In genomic region chrX:122219735-122220134, GRCh38 we compare ENCODE assay signal across 28 cellular contexts.
DNase-seq lines count a peak whose midpoint lies in the region; ATAC-seq, FAIRE-seq and TF ChIP-seq lines count a peak whose summit lies in the region.
"Had no signal": no experiment of that assay in that cellular context is flagged by ENCODE, and none has a peak within 500 bp of the region (broad histone marks: within the 10 kb centered on the region; RNA-seq: fewer than 3 reads in every experiment).

No MANE protein-coding gene starts in this region.

- H3K9me2 ChIP-seq in PC-3 (replicated peaks; ENCODE audit: low read length) = no peaks in the 10 kb centered on the region

- POLR2A ChIA-PET in PC-3 (lab: Charles Lee; ENCODE audit: unreplicated experiment) = no interaction called here

- H3K9me3 Mint-ChIP-seq in endodermal cell = peaks cover 7% of the 10 kb centered on the region
- H3K9me3 Mint-ChIP-seq: T-cell had no signal

- H3K4me3 ChIP-seq in HUES48 (ENCODE audit: low read depth, low read length) (no peak overlapping the region), RWPE2 (ENCODE audit: severe bottlenecking) (no peak overlapping the region), endodermal cell (ENCODE audit: low read length) (no peak overlapping the region), keratinocyte (ENCODE audit: control insufficient read depth in 2 of 3, extremely low read depth in 1 of 3, insufficient read depth in 2 of 3, low read depth in 1 of 3, low read length in 3 of 3) (no peak overlapping the region), lower lobe of right lung (no peak overlapping the region), PC-3 (ENCODE audit: low read length) (no peak overlapping the region)
- H3K4me3 ChIP-seq: A549; BLaER1 treated with 17β-estradiol and CSF1 and Interleukin-3, amounts not matched to agents 10 nM and 100 nM; GM12878; PC-9 had no signal

- peak overlapping the region; percentile 52 for H3K27ac Mint-ChIP-seq in endodermal cell
- H3K27ac Mint-ChIP-seq: CD4-positive, alpha-beta T cell; T-cell had no signal

- CTCF ChIA-PET in PC-3 (lab: Charles Lee) = no interaction called here

- H3K36me3 ChIP-seq in HUES48 (ENCODE audit: control insufficient read depth, insufficient read depth, low read length) (peaks cover 8% of the 10 kb centered on the region), RWPE2 (ENCODE audit: low read depth) (no peaks in the 10 kb centered on the region), endodermal cell (ENCODE audit: control insufficient read depth, insufficient read depth, low read length) (no peaks in the 10 kb centered on the region), keratinocyte (ENCODE audit: control insufficient read depth in 2 of 2, extremely low read depth in 1 of 2, insufficient read depth in 2 of 2, low read length in 2 of 2) (no peaks in the 10 kb centered on the region), lower lobe of right lung (no peaks in the 10 kb centered on the region), PC-3 (ENCODE audit: low read depth, low read length) (no peaks in the 10 kb centered on the region)
- H3K36me3 ChIP-seq: BLaER1 treated with 17β-estradiol and CSF1 and Interleukin-3, amounts not matched to agents 10 nM and 100 nM had no signal

- H3F3A ChIP-seq in PC-3 (ENCODE audit: low read length, unreplicated experiment) = no peaks in the 10 kb centered on the region

- 90% methylated on average over 2 of the region's 3 CpGs; no CpG with 5 or more reads in 1 of the 2 experiments for WGBS in endodermal cell (ENCODE audit: insufficient coverage in 1 of 2, insufficient read length in 1 of 2), 2 experiments

- no peaks in the 10 kb centered on the region for H3K27me3 Mint-ChIP-seq in endodermal cell (ENCODE audit: insufficient read depth)
- H3K27me3 Mint-ChIP-seq: CD4-positive, alpha-beta T cell had no signal

- H3K27me3 ChIP-seq in HUES48 (ENCODE audit: control insufficient read depth, insufficient read depth, low read length) (no peaks in the 10 kb centered on the region), RWPE2 (ENCODE audit: insufficient read depth, poor library complexity, severe bottlenecking) (no peaks in the 10 kb centered on the region), endodermal cell (ENCODE audit: control insufficient read depth, insufficient read depth, low read length, poor library complexity, severe bottlenecking) (no peaks in the 10 kb centered on the region), keratinocyte (ENCODE audit: control insufficient read depth, extremely low read depth, insufficient read depth, low read length) (no peaks in the 10 kb centered on the region), lower lobe of right lung (ENCODE audit: low read depth) (no peaks in the 10 kb centered on the region), PC-3 (ENCODE audit: low read length) (no peaks in the 10 kb centered on the region)

- DNase-seq in RWPE2 (ENCODE audit: low spot score) = no peak
- no peak for DNase-seq in endodermal cell
- no peak for DNase-seq in keratinocyte (ENCODE audit: low read depth, low spot score)
- DNase-seq in substantia nigra (lab: John Stamatoyannopoulos, UW) = no peak
- DNase-seq in lower lobe of right lung = no peak
- no peak for DNase-seq in PC-3
- DNase-seq: AML-193; CD4-positive, alpha-beta T cell; COR-L47; GDM1; IMR-90; KG1; MM.1S; NCI-H1417 treated with DMSO at 0.1 percent for 48 hours; NCI-H1694 treated with DMSO at 0.1 percent for 48 hours; NCI-H2081 treated with DMSO at 0.1 percent for 48 hours; NCI-H2171 treated with DMSO at 0.1 percent for 48 hours; NCI-H345; NCI-H510A treated with DMSO at 0.1 percent for 48 hours; NCI-H748 treated with DMSO at 0.1 percent for 48 hours; PC-9; SHP77; T-cell had no signal

- H3K4me1 ChIP-seq in HUES48 (ENCODE audit: control insufficient read depth, insufficient read depth, low read length) = peaks cover 29% of the 10 kb centered on the region
- peaks cover 21% of the 10 kb centered on the region for H3K4me1 ChIP-seq in RWPE2 (ENCODE audit: insufficient read depth, poor library complexity, severe bottlenecking)
- no peaks in the 10 kb centered on the region for H3K4me1 ChIP-seq in endodermal cell (ENCODE audit: control insufficient read depth, insufficient read depth, low read length)
- peaks cover 12% of the 10 kb centered on the region for H3K4me1 ChIP-seq in keratinocyte (ENCODE audit: control insufficient read depth, extremely low read depth, insufficient read depth, low read length)
- H3K4me1 ChIP-seq in lower lobe of right lung = no peaks in the 10 kb centered on the region
- no peaks in the 10 kb centered on the region for H3K4me1 ChIP-seq in PC-3 (ENCODE audit: insufficient read depth, low read length)
- H3K4me1 ChIP-seq: A549; BLaER1 treated with 17β-estradiol and CSF1 and Interleukin-3, amounts not matched to agents 10 nM and 100 nM had no signal

- H3K4me3 Mint-ChIP-seq in endodermal cell = peak overlapping the region; percentile 92
- H3K4me3 Mint-ChIP-seq: CD4-positive, alpha-beta T cell; T-cell had no signal

- ATAC-seq in RWPE2 (ENCODE audit: low read depth) (peak; percentile 89), GM21360 (IDR thresholded peaks at IDR 0.05; ENCODE audit: unreplicated experiment) (no peak), lower lobe of right lung (no peak), PC-3 (no peak)
- ATAC-seq: A549, GM12878, T-cell had no signal

- peak overlapping the region; percentile 32 for H3K4me2 ChIP-seq in keratinocyte (ENCODE audit: control insufficient read depth, extremely low read depth, insufficient read depth, low read depth, low read length)
- H3K4me2 ChIP-seq in PC-3 (ENCODE audit: low read length) = no peak overlapping the region
- H3K4me2 ChIP-seq: A549; BLaER1 treated with 17β-estradiol and CSF1 and Interleukin-3, amounts not matched to agents 10 nM and 100 nM; PC-9 had no signal

- H3K9me3 ChIP-seq in HUES48 (ENCODE audit: control insufficient read depth, insufficient read depth, low read length) = no peaks in the 10 kb centered on the region
- no peaks in the 10 kb centered on the region for H3K9me3 ChIP-seq in RWPE2 (ENCODE audit: severe bottlenecking)
- peaks cover 13% of the 10 kb centered on the region for H3K9me3 ChIP-seq in endodermal cell (ENCODE audit: control insufficient read depth, low read length)
- H3K9me3 ChIP-seq in keratinocyte (ENCODE audit: control insufficient read depth, low read depth, low read length) = no peaks in the 10 kb centered on the region
- no peaks in the 10 kb centered on the region for H3K9me3 ChIP-seq in lower lobe of right lung
- no peaks in the 10 kb centered on the region for H3K9me3 ChIP-seq in PC-3 (ENCODE audit: low read length)
- H3K9me3 ChIP-seq: A549 had no signal

- dilution Hi-C loops in keratinocyte (cut with MboI; ENCODE audit: extremely low pct_ligation_motif_present, low sequenced_read_pairs) = no loop called here

- intact Hi-C loops in lower lobe of right lung (cut with DNase I) (no loop called here), PC-3 (cut with micrococcal nuclease) (no loop called here)

- H3K79me2 ChIP-seq in keratinocyte (ENCODE audit: control insufficient read depth, insufficient read depth, low read length) (no peaks in the 10 kb centered on the region), PC-3 (ENCODE audit: low read length) (no peaks in the 10 kb centered on the region)

- H3K4me1 Mint-ChIP-seq in endodermal cell = peaks cover 35% of the 10 kb centered on the region
- H3K4me1 Mint-ChIP-seq: T-cell had no signal

- H3K9me1 ChIP-seq in keratinocyte (ENCODE audit: control insufficient read depth, extremely low read depth, insufficient read depth, low read length) = no peaks in the 10 kb centered on the region

- H2AFZ ChIP-seq in keratinocyte (ENCODE audit: control insufficient read depth, low read length) = no peak overlapping the region
- no peak overlapping the region for H2AFZ ChIP-seq in PC-3 (ENCODE audit: low read length)
- H2AFZ ChIP-seq: PC-9 had no signal

- H4K20me1 ChIP-seq in keratinocyte (ENCODE audit: control insufficient read depth, extremely low read depth, insufficient read depth, low read length) = no peaks in the 10 kb centered on the region
- H4K20me1 ChIP-seq in PC-3 (ENCODE audit: low read length) = no peaks in the 10 kb centered on the region
- H4K20me1 ChIP-seq: BLaER1 treated with 17β-estradiol and CSF1 and Interleukin-3, amounts not matched to agents 10 nM and 100 nM had no signal

- TF ChIP-seq CTCF in RWPE2 (IDR thresholded peaks at IDR 0.05; ENCODE audit: poor library complexity, severe bottlenecking) (no peak), endodermal cell (conservative IDR thresholded peaks at IDR 0.05) (no peak), keratinocyte (optimal IDR thresholded peaks at IDR 0.05 in 1 of 3, IDR thresholded peaks at IDR 0.05 in 1 of 3, conservative IDR thresholded peaks at IDR 0.05 in 1 of 3; ENCODE audit: extremely low read depth in 1 of 3, insufficient read depth in 2 of 3, low read length in 3 of 3) (no peak), lower lobe of right lung (IDR thresholded peaks at IDR 0.05) (no peak), PC-3 (conservative IDR thresholded peaks at IDR 0.05; ENCODE audit: low read depth, low read length) (no peak)

- no TSS peak for BruUV-seq in PC-3 (replicated peaks; lab: Mats Ljungman, UMichigan)

- H3K27ac ChIP-seq in HUES48 (ENCODE audit: low read depth, low read length) = peak overlapping the region; percentile 88
- peak overlapping the region; percentile 77 for H3K27ac ChIP-seq in RWPE2 (ENCODE audit: poor library complexity, severe bottlenecking)
- no peak overlapping the region for H3K27ac ChIP-seq in endodermal cell (ENCODE audit: low read depth, low read length)
- no peak overlapping the region for H3K27ac ChIP-seq in keratinocyte (ENCODE audit: control insufficient read depth, insufficient read depth, low read length)
- H3K27ac ChIP-seq in substantia nigra (ENCODE audit: low read depth, low read length, poor library complexity, severe bottlenecking) = no peak overlapping the region
- H3K27ac ChIP-seq in lower lobe of right lung = no peak overlapping the region
- H3K27ac ChIP-seq in PC-3 (ENCODE audit: low read length) = no peak overlapping the region
- H3K27ac ChIP-seq: A549; BLaER1 treated with 17β-estradiol and CSF1 and Interleukin-3, amounts not matched to agents 10 nM and 100 nM; PC-9 had no signal

- peaks cover 20% of the 10 kb centered on the region for H3K36me3 Mint-ChIP-seq in endodermal cell (ENCODE audit: low read depth)
- H3K36me3 Mint-ChIP-seq: T-cell had no signal

- H3K9ac ChIP-seq in HUES48 (ENCODE audit: low read depth, low read length) (peak overlapping the region; percentile 26; the same call in 1 of the 2 replicates), endodermal cell (ENCODE audit: extremely low read depth, low read length, poor library complexity, severe bottlenecking) (no peak overlapping the region), keratinocyte (ENCODE audit: control insufficient read depth, extremely low read depth, insufficient read depth, low read length) (no peak overlapping the region), PC-3 (ENCODE audit: low read length) (no peak overlapping the region)
- H3K9ac ChIP-seq: BLaER1 treated with 17β-estradiol and CSF1 and Interleukin-3, amounts not matched to agents 10 nM and 100 nM had no signal

- FAIRE-seq in keratinocyte (lab: Jason Lieb, UNC) = no peak
- FAIRE-seq: GM12878 had no signal

Comparison
In these comparisons a context has a peak if more than half of its experiments do, and no peak if none do; other contexts are left out.
1. H3K27ac ChIP-seq: peak in HUES48 (single experiment) and RWPE2 (single experiment); none in endodermal cell (single experiment), keratinocyte (single experiment), substantia nigra (single experiment), lower lobe of right lung (single experiment) and PC-3 (single experiment).